In the genomic region with DNA sequence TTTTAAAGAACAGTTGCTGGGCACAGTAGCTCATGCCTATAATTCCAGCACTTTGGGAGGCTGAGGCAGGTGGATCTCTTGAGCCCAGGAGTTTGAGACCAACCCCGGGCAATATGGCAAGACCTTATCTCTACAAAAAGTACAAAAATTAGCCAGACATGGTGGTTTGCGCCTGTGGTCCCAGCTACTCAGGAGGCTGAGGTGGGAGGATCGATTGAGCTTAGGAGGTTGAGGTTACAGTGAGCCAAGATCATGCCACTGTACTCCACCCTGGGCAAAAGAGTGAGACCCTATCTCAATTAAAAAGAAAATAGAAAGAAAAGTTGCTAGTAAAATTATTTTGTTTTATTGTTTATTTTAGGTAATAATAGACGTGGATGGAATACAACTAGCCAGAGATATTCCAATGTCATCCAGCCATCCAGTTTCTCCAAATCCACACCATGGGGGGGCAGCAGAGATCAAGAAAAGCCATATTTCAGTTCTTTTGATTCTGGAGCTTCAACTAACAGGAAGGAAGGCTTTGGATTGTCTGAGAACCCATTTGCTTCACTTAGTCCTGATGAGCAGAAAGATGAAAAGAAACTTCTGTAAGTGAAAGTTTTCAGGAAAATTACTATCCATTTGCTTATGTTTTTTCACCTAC, we compare ENCODE assay signal across 8 cellular contexts. TPM values are rescaled to one million over a fixed set of nuclear protein-coding genes. Genes with fewer than 3 reads are reported as not detected.
A peak's percentile ranks its signal among the peaks of the same experiment; 100 is the strongest.
DNase-seq lines count a peak whose midpoint lies in the region; ATAC-seq and TF ChIP-seq lines count a peak whose summit lies in the region.

No MANE protein-coding gene starts in this region.

- H3K27ac ChIP-seq in esophagus muscularis mucosa (replicated peaks in 1 of 4) (no peak overlapping the region), sigmoid colon (no peak overlapping the region)

- peaks cover 19 to 39% (median 31%) of the 10 kb centered on the region in 4 donors for H3K4me1 ChIP-seq in esophagus muscularis mucosa
- H3K4me1 ChIP-seq in sigmoid colon = peaks cover 0 to 38% (median 22%) of the 10 kb centered on the region in 4 donors

- no peak for ATAC-seq in GM18909 (IDR thresholded peaks at IDR 0.05; ENCODE audit: poor library complexity, unreplicated experiment)
- ATAC-seq in GM18870 (IDR thresholded peaks at IDR 0.05; ENCODE audit: unreplicated experiment) = no peak
- ATAC-seq in HG03175 (IDR thresholded peaks at IDR 0.05; ENCODE audit: unreplicated experiment) = no peak

- 75% methylated on average over 4 of the region's 4 CpGs for WGBS in esophagus muscularis mucosa
- 69 to 82% methylated on average over 4 of the region's 4 CpGs for WGBS in sigmoid colon, 2 donors

- H3K9me3 ChIP-seq in esophagus muscularis mucosa (no peaks in the 10 kb centered on the region), sigmoid colon (no peaks in the 10 kb centered on the region)

- no peak for TF ChIP-seq EP300 in esophagus muscularis mucosa (IDR thresholded peaks at IDR 0.05)
- no peak for TF ChIP-seq EP300 in sigmoid colon (IDR thresholded peaks at IDR 0.05)

- H3K4me3 ChIP-seq in HFF-Myc (replicated peaks; ENCODE audit: low read depth, low read length) = no peak overlapping the region
- no peak overlapping the region for H3K4me3 ChIP-seq in esophagus muscularis mucosa
- H3K4me3 ChIP-seq in sigmoid colon = no peak overlapping the region

- peak; percentile 29 for DNase-seq in D341Med (ENCODE audit: low spot score)
- DNase-seq in HFF-Myc (ENCODE audit: extremely low read depth, low read depth) = peak; percentile 52
- peak; percentile 72 for DNase-seq in RPMI7951 (ENCODE audit: low read depth)
- DNase-seq in esophagus muscularis mucosa (ENCODE audit: extremely low spot score) = no peak
- no peak for DNase-seq in sigmoid colon

- H3K27me3 ChIP-seq in esophagus muscularis mucosa = no peaks in the 10 kb centered on the region
- no peaks in the 10 kb centered on the region for H3K27me3 ChIP-seq in sigmoid colon

- H3K36me3 ChIP-seq in esophagus muscularis mucosa (peaks cover 10 to 44% (median 32%) of the 10 kb centered on the region in 4 donors), sigmoid colon (peaks cover 0 to 46% (median 14%) of the 10 kb centered on the region in 4 donors)

- TF ChIP-seq POLR2A in esophagus muscularis mucosa (IDR thresholded peaks at IDR 0.05; ENCODE audit: low read depth) (no peak), sigmoid colon (IDR thresholded peaks at IDR 0.05) (no peak)

- peak; percentile 56 for TF ChIP-seq CTCF in HFF-Myc (IDR thresholded peaks at IDR 0.05; ENCODE audit: low read depth, low read length, missing control alignments)
- peak; percentile 32 to 42 (median 37) for TF ChIP-seq CTCF in esophagus muscularis mucosa (IDR thresholded peaks at IDR 0.05)
- TF ChIP-seq CTCF in sigmoid colon (IDR thresholded peaks at IDR 0.05) = peak; percentile 13 to 36 (median 31)

- intact Hi-C loops in esophagus muscularis mucosa (cut with DNase I) = loop anchor here (10.0 kb wide), 1 partner anchor 110 kb away; the partner anchor contains the start of gene MALSU1
- intact Hi-C loops in sigmoid colon (cut with DNase I) = loop anchor here (5.0 kb wide), 4 partner anchors 62 to 347 kb away; partner anchors contain the start of genes GPNMB, HYCC1, IGF2BP3 and TRA2A

RNA-seq across cellular contexts. Expression of gene NUP42, which starts 3.0 kb away (rescaled TPM):
- 46.0 and 51.5 TPM in 2 replicates for total RNA-seq in RPMI7951 (2014; rRNA removed; shearing (Covaris generic))
- total RNA-seq in esophagus muscularis mucosa (10 to 100 TPM; 16.6 to 31.6 (median 23.6) TPM), sigmoid colon (10 to 100 TPM; 35.4 to 47.9 (median 37.1) TPM)
- polyA plus RNA-seq in sigmoid colon = 10 to 100 TPM; 22.2 to 28.9 (median 27.9) TPM

Comparison
In these comparisons a context has a peak if more than half of its experiments do, and no peak if none do; other contexts are left out.
1. DNase-seq: peak in D341Med (single experiment), HFF-Myc (single experiment) and RPMI7951 (single experiment); none in esophagus muscularis mucosa (single experiment) and sigmoid colon (single experiment).
2. Peak in every context shown above with its lines, with median percentiles within 50 percentile points of each other: CTCF ChIP-seq.